Comparison of ENCODE assay signal across 25 cellular contexts in genomic region chr2:81937944-81938343, GRCh38.
"Had no signal": no experiment of that assay in that cellular context is flagged by ENCODE, and none has a peak within 500 bp of the region (broad histone marks: within the 10 kb centered on the region; RNA-seq: fewer than 3 reads in every experiment).

No MANE protein-coding gene starts in this region.

- H2AFZ ChIP-seq: neural progenitor cell, parathyroid adenoma had no signal

- H3K4me3 ChIP-seq: neural progenitor cell, ovary, psoas muscle, right lobe of liver, sigmoid colon, stomach, thoracic aorta, thyroid gland, tibial nerve, upper lobe of left lung, vagina had no signal

- H3K4me2 ChIP-seq: neural progenitor cell had no signal

- H3K79me2 ChIP-seq: parathyroid adenoma had no signal

- ATAC-seq: natural killer cell; psoas muscle; right cardiac atrium; right lobe of liver; stimulated activated effector memory CD8-positive, alpha-beta T cell treated with anti-CD3 and anti-CD28 coated beads, Interleukin-12 subunit alpha, Interleukin-12 subunit beta, amount 100 ng/mL, for 72 hours; stimulated activated naive B cell treated with anti-CD40 and anti-IgM and Interleukin-4, amounts not matched to agents 10 μg/mL and 1 μg/mL and 100 μg/mL, for 72 hours had no signal

- H3K36me3 ChIP-seq: neural progenitor cell, ovary, right lobe of liver, sigmoid colon, stomach, thoracic aorta, thyroid gland, tibial nerve, upper lobe of left lung, vagina had no signal

- H3K4me1 ChIP-seq: neural progenitor cell, parathyroid adenoma, psoas muscle, right lobe of liver, sigmoid colon, stomach, thyroid gland, tibial nerve, upper lobe of left lung, vagina had no signal

- DNase-seq: natural killer cell; occipital lobe; ovary; posterior cingulate gyrus; psoas muscle; right cardiac atrium; right lobe of liver; sigmoid colon; small intestine; stimulated activated CD4-positive, alpha-beta T cell treated with anti-CD3 and anti-CD28 coated beads, Interleukin-15, amount 100 ng/mL, for 24 hours; stimulated activated CD4-positive, alpha-beta T cell treated with anti-CD3 and anti-CD28 coated beads, Interleukin-2, amount 100 ng/mL, for 24 hours; stimulated activated CD4-positive, alpha-beta T cell treated with anti-CD3 and anti-CD28 coated beads, Interleukin-2, amount 100 ng/mL, for 48 hours; stimulated activated CD4-positive, alpha-beta T cell treated with anti-CD3 and anti-CD28 coated beads, Interleukin-4, amount 100 ng/mL, for 24 hours; stimulated activated naive B cell treated with anti-CD40 and anti-IgM and Interleukin-4, amounts not matched to agents 10 μg/mL and 1 μg/mL and 100 μg/mL, for 72 hours; stimulated activated naive CD4-positive, alpha-beta T cell treated with Interleukin-2 at 50 U/mL for 16 hours; stomach; thyroid gland; trophoblast cell; upper lobe of left lung had no signal

- H3K9me3 ChIP-seq: ovary, psoas muscle, right lobe of liver, sigmoid colon, stomach, thoracic aorta, thyroid gland, tibial nerve, upper lobe of left lung, vagina had no signal

- H3K9ac ChIP-seq: neural progenitor cell, parathyroid adenoma had no signal

- H3K27ac ChIP-seq: neural progenitor cell, ovary, parathyroid adenoma, psoas muscle, right lobe of liver, sigmoid colon, stomach, thoracic aorta, thyroid gland, tibial nerve, upper lobe of left lung, vagina had no signal

- H3K27me3 ChIP-seq: neural progenitor cell, ovary, right lobe of liver, sigmoid colon, stomach, thyroid gland, tibial nerve, upper lobe of left lung, vagina had no signal
